9 cellular contexts compared by ENCODE assay signal in genomic region chr6:149560736-149561135, GRCh38. TPM values are rescaled to one million over a fixed set of nuclear protein-coding genes. Genes with fewer than 3 reads are reported as not detected.
DNase-seq lines count a peak whose midpoint lies in the region; ATAC-seq and TF ChIP-seq lines count a peak whose summit lies in the region.
"Had no signal": no experiment of that assay in that cellular context is flagged by ENCODE, and none has a peak within 500 bp of the region (broad histone marks: within the 10 kb centered on the region; RNA-seq: fewer than 3 reads in every experiment).

No MANE protein-coding gene starts in this region.

- CTCF ChIA-PET in OCI-LY7 (lab: Charles Lee; ENCODE audit: unreplicated experiment), result interaction anchor here (0.6 to 1.1 kb wide), 2 partner anchors 8 to 44 kb away, joined by 4 read pairs; no protein-coding TSS in a partner anchor

- no peaks in the 10 kb centered on the region for H3K4me1 Mint-ChIP-seq in stimulated activated naive CD8-positive, alpha-beta T cell treated with anti-CD3 and anti-CD28 coated beads, Interleukin-15, amount 100 ng/mL, for 72 hours

- H3K9me3 Mint-ChIP-seq in stimulated activated naive CD8-positive, alpha-beta T cell treated with anti-CD3 and anti-CD28 coated beads, Interleukin-15, amount 100 ng/mL, for 72 hours, result no peaks in the 10 kb centered on the region
- H3K9me3 Mint-ChIP-seq: naive thymus-derived CD8-positive, alpha-beta T cell had no signal

- TF ChIP-seq CTCF in OCI-LY7 (conservative IDR thresholded peaks at IDR 0.05; ENCODE audit: low read length), result peak; percentile 72
- TF ChIP-seq CTCF in fibroblast of mammary gland (conservative IDR thresholded peaks at IDR 0.05; ENCODE audit: control insufficient read depth, insufficient read depth, low read depth, low read length), result peak; percentile 57

- H3K4me3 Mint-ChIP-seq in stimulated activated naive CD8-positive, alpha-beta T cell treated with anti-CD3 and anti-CD28 coated beads, Interleukin-15, amount 100 ng/mL, for 72 hours, result no peak overlapping the region
- H3K4me3 Mint-ChIP-seq: naive thymus-derived CD8-positive, alpha-beta T cell had no signal

- H3K9me3 ChIP-seq in OCI-LY7 (ENCODE audit: low read length), result no peaks in the 10 kb centered on the region

- no peak overlapping the region for H3K27ac ChIP-seq in OCI-LY7 (ENCODE audit: low read depth, low read length, poor library complexity, severe bottlenecking)

- peaks cover 12% of the 10 kb centered on the region for H3K4me1 ChIP-seq in OCI-LY7 (ENCODE audit: insufficient read depth, low read length, poor library complexity, severe bottlenecking)

- no peak overlapping the region for H2AFZ ChIP-seq in OCI-LY7 (ENCODE audit: low read length)

- no peak overlapping the region for H3K4me2 ChIP-seq in OCI-LY7 (ENCODE audit: low read length)

- no peaks in the 10 kb centered on the region for H4K20me1 ChIP-seq in OCI-LY7 (ENCODE audit: insufficient read depth, low read length)

- H3K27me3 Mint-ChIP-seq in stimulated activated naive CD8-positive, alpha-beta T cell treated with anti-CD3 and anti-CD28 coated beads, Interleukin-15, amount 100 ng/mL, for 72 hours, result peaks cover 18% of the 10 kb centered on the region

- H3K4me3 ChIP-seq in OCI-LY7 (ENCODE audit: low read depth, low read length, poor library complexity, severe bottlenecking), result no peak overlapping the region
- no peak overlapping the region for H3K4me3 ChIP-seq in fibroblast of mammary gland (ENCODE audit: control insufficient read depth, low read depth, low read length)

- intact Hi-C loops in OCI-LY7 (cut with micrococcal nuclease; ENCODE audit: unreplicated experiment), result loop anchor here (10.0 kb wide), 1 partner anchor 364 kb away; the partner anchor contains the start of gene RAET1G

- H3K27ac Mint-ChIP-seq in stimulated activated naive CD8-positive, alpha-beta T cell treated with anti-CD3 and anti-CD28 coated beads, Interleukin-15, amount 100 ng/mL, for 72 hours, result no peak overlapping the region
- H3K27ac Mint-ChIP-seq: naive thymus-derived CD8-positive, alpha-beta T cell had no signal

- no peaks in the 10 kb centered on the region for H3K79me2 ChIP-seq in OCI-LY7 (ENCODE audit: insufficient read depth, low read depth, low read length)

- H3K36me3 ChIP-seq in OCI-LY7 (ENCODE audit: insufficient read depth, low read length), result no peaks in the 10 kb centered on the region

- POLR2A ChIA-PET in OCI-LY7 (lab: Charles Lee), result interaction anchor here (0.7 to 1.0 kb wide), 3 partner anchors 14 to 35 kb away, joined by 3 read pairs; no protein-coding TSS in a partner anchor

- H3K9me2 ChIP-seq in OCI-LY7 (ENCODE audit: insufficient read depth, low read length), result no peaks in the 10 kb centered on the region

- no TSS peak for BruUV-seq in OCI-LY7 (replicated peaks; lab: Mats Ljungman, UMichigan)

- peak; percentile 14 for DNase-seq in stimulated activated naive CD8-positive, alpha-beta T cell treated with anti-CD3 and anti-CD28 coated beads, Interleukin-15, Interleukin-2, amounts not matched to agents 100 U/mL and 50 U/mL, for 24 hours
- no peak for DNase-seq in stimulated activated naive CD8-positive, alpha-beta T cell treated with anti-CD3 and anti-CD28 coated beads, Interleukin-15, amount 100 ng/mL, for 72 hours
- DNase-seq in OCI-LY7 (ENCODE audit: low spot score) (peak; percentile 46), fibroblast of mammary gland (ENCODE audit: low read depth) (no peak), NOMO-1 treated with DMSO at 0.1 percent for 48 hours (lab: John Stamatoyannopoulos, UW; ENCODE audit: unreplicated experiment) (no peak)

- ATAC-seq in stimulated activated naive CD8-positive, alpha-beta T cell treated with anti-CD3 and anti-CD28 coated beads, Interleukin-15, Interleukin-2, amounts not matched to agents 100 U/mL and 50 U/mL, for 24 hours, result no peak
- no peak for ATAC-seq in stimulated activated naive CD8-positive, alpha-beta T cell treated with anti-CD3 and anti-CD28 coated beads, Interleukin-15, amount 100 ng/mL, for 72 hours
- ATAC-seq in GM21390 (IDR thresholded peaks at IDR 0.05; ENCODE audit: unreplicated experiment) (no peak), GM18858 (IDR thresholded peaks at IDR 0.05; ENCODE audit: unreplicated experiment) (no peak), GM18873 (IDR thresholded peaks at IDR 0.05; ENCODE audit: low FRiP score, unreplicated experiment) (no peak)
- ATAC-seq: naive thymus-derived CD8-positive, alpha-beta T cell had no signal

RNA-seq across cellular contexts. Expression of gene GINM1, which starts 5.4 kb away (rescaled TPM):
- 17.2 and 17.6 TPM in 2 replicates for total RNA-seq in OCI-LY7 (2014; rRNA removed; shearing (Covaris generic))
- total RNA-seq in OCI-LY7 (2022), result 38.1 and 40.0 TPM in 2 replicates

RNA-seq across cellular contexts. Expression of gene PPIL4, which starts 14.9 kb away (rescaled TPM):
- 21.6 and 29.2 TPM in 2 replicates for total RNA-seq in OCI-LY7 (2014; rRNA removed; shearing (Covaris generic))
- 34.0 and 36.3 TPM in 2 replicates for total RNA-seq in OCI-LY7 (2022)

Comparison
In these comparisons a context has a peak if more than half of its experiments do, and no peak if none do; other contexts are left out.
1. DNase-seq: peak in stimulated activated naive CD8-positive, alpha-beta T cell treated with anti-CD3 and anti-CD28 coated beads, Interleukin-15, Interleukin-2, amounts not matched to agents 100 U/mL and 50 U/mL, for 24 hours (single experiment) and OCI-LY7 (single experiment); none in stimulated activated naive CD8-positive, alpha-beta T cell treated with anti-CD3 and anti-CD28 coated beads, Interleukin-15, amount 100 ng/mL, for 72 hours (0 of 2), fibroblast of mammary gland (single experiment) and NOMO-1 treated with DMSO at 0.1 percent for 48 hours (single experiment).